Comparison of ENCODE assay signal across 11 cellular contexts in genomic region chr1:171653796-171654704, GRCh38. TPM values are rescaled to one million over a fixed set of nuclear protein-coding genes. Genes with fewer than 3 reads are reported as not detected.
A peak's percentile ranks its signal among the peaks of the same experiment; 100 is the strongest.
DNase-seq lines count a peak whose midpoint lies in the region; ATAC-seq and TF ChIP-seq lines count a peak whose summit lies in the region.
"Had no signal": no experiment of that assay in that cellular context is flagged by ENCODE, and none has a peak within 500 bp of the region (broad histone marks: within the 10 kb centered on the region; RNA-seq: fewer than 3 reads in every experiment).

No MANE protein-coding gene starts in this region.

- no peaks in the 10 kb centered on the region for H3K9me3 Mint-ChIP-seq in osteocyte (ENCODE audit: unreplicated experiment)

- H3K27ac ChIP-seq in Panc1 (ENCODE audit: low read length) (no peak overlapping the region), tibial nerve (peak overlapping the region; percentile 56 to 87 (median 76))

- peaks cover 30% of the 10 kb centered on the region for H3K27me3 Mint-ChIP-seq in osteocyte (ENCODE audit: unreplicated experiment)

- no peak overlapping the region for H3K4me3 Mint-ChIP-seq in osteocyte (ENCODE audit: unreplicated experiment)

- CTCF ChIA-PET in Panc1 (lab: Charles Lee) = interaction anchor here (1.7 kb wide), 1 partner anchor 9 kb away, joined by 5 read pairs; no protein-coding TSS in a partner anchor

- H3K4me1 ChIP-seq in Panc1 (ENCODE audit: control insufficient read depth, insufficient read depth, low read length) (no peaks in the 10 kb centered on the region), tibial nerve (peaks cover 0 to 29% (median 20%) of the 10 kb centered on the region in 4 donors)

- no TSS peak for BruUV-seq in Panc1 (replicated peaks; lab: Mats Ljungman, UMichigan)

- H3K27me3 ChIP-seq in Panc1 (ENCODE audit: control insufficient read depth, insufficient read depth, low read length) (no peaks in the 10 kb centered on the region; the same call in 1 of the 2 replicates), tibial nerve (no peaks in the 10 kb centered on the region)

- H3K36me3 Mint-ChIP-seq in osteocyte (ENCODE audit: unreplicated experiment) = no peaks in the 10 kb centered on the region

- H3K9me3 ChIP-seq in Panc1 (ENCODE audit: control insufficient read depth, insufficient read depth, low read depth, low read length) = no peaks in the 10 kb centered on the region
- H3K9me3 ChIP-seq in tibial nerve = no peaks in the 10 kb centered on the region

- intact Hi-C loops in Panc1 (cut with micrococcal nuclease; ENCODE audit: unreplicated experiment) = no loop called here

- H3K36me3 ChIP-seq in Panc1 (ENCODE audit: control insufficient read depth, insufficient read depth, low read length) (no peaks in the 10 kb centered on the region), tibial nerve (no peaks in the 10 kb centered on the region)

- TF ChIP-seq POLR2A in tibial nerve (IDR thresholded peaks at IDR 0.05) = no peak

- WGBS in tibial nerve, 2 donors = 19 to 28% methylated on average over 7 of the region's 7 CpGs

- in situ Hi-C loops in Panc1 (cut with HindIII; ENCODE audit: low pct_unique_long_range_greater_than_20kb, low sequenced_read_pairs) = no loop called here

- TF ChIP-seq EP300 in tibial nerve (IDR thresholded peaks at IDR 0.05) = peak in 1 of 2 donors; percentile 15

- peaks cover 11% of the 10 kb centered on the region for H3K4me1 Mint-ChIP-seq in osteocyte (ENCODE audit: unreplicated experiment)

- POLR2A ChIA-PET in Panc1 (lab: Charles Lee) = interaction anchor here (0.7 kb wide), 1 partner anchor 10 kb away, joined by 4 read pairs; no protein-coding TSS in a partner anchor

- H3K4me3 ChIP-seq in Panc1 (ENCODE audit: low read depth in 2 of 2, low read length in 2 of 2) = no peak overlapping the region
- H3K4me3 ChIP-seq in tibial nerve = peak overlapping the region in 1 of 4 donors; percentile 9

- no peak overlapping the region for H3K27ac Mint-ChIP-seq in osteocyte (ENCODE audit: unreplicated experiment)

- no peak for TF ChIP-seq CTCF in Panc1 (IDR thresholded peaks at IDR 0.05)
- TF ChIP-seq CTCF in tibial nerve (IDR thresholded peaks at IDR 0.05) = no peak
- no peak for TF ChIP-seq CTCF in osteocyte (IDR thresholded peaks at IDR 0.05)

- ATAC-seq in Panc1 (peak; percentile 50; the same call in 1 of the 2 replicates), GM19035 (IDR thresholded peaks at IDR 0.05; ENCODE audit: unreplicated experiment) (no peak)

- no peak for DNase-seq in Panc1 (ENCODE audit: low read depth, low spot score)
- DNase-seq in fibroblast of gingiva (ENCODE audit: low read depth) = peak; percentile 42
- peak; percentile 3 for DNase-seq in midbrain (lab: John Stamatoyannopoulos, UW)
- DNase-seq in tibial nerve (ENCODE audit: low spot score in 2 of 2) = no peak
- DNase-seq in activated CD4-positive, alpha-beta T cell treated with anti-CD3 and anti-CD28 coated beads, Interleukin-2, amount 50 U/mL, for 48 hours = no peak
- no peak for DNase-seq in osteocyte (ENCODE audit: extremely low spot score, unreplicated experiment)
- no peak for DNase-seq in anterior cingulate cortex (lab: John Stamatoyannopoulos, UW)
- DNase-seq: glutamatergic neuron; NCI-H446 treated with DMSO at 0.1 percent for 48 hours; stimulated activated naive CD4-positive, alpha-beta T cell treated with Interleukin-2 at 50 U/mL for 16 hours had no signal

RNA-seq across cellular contexts. Expression of gene MYOC, which starts 1.6 kb away (rescaled TPM):
- total RNA-seq in Panc1 (2021; ENCODE audit: unreplicated experiment) (not detected), tibial nerve (100 to 1,000 TPM in 3 of 4 donors, 10 to 100 TPM in 1; 52.8 to 403 (median 136) TPM), osteocyte (not detected in 2 replicates)
- not detected for polyA plus RNA-seq in Panc1 (2012; ENCODE audit: insufficient read length)

RNA-seq across cellular contexts. Expression of gene MYOCOS, which starts 32.0 kb away (rescaled TPM):
- not detected for total RNA-seq in Panc1 (2021; ENCODE audit: unreplicated experiment)
- polyA plus RNA-seq in Panc1 (2012; ENCODE audit: insufficient read length) = not detected
- total RNA-seq in tibial nerve = not detected
- total RNA-seq in osteocyte = not detected in 2 replicates

Comparison
In these comparisons a context has a peak if more than half of its experiments do, and no peak if none do; other contexts are left out.
1. DNase-seq: peak in fibroblast of gingiva (single experiment) and midbrain (single experiment); none in Panc1 (single experiment), tibial nerve (0 of 2), activated CD4-positive, alpha-beta T cell treated with anti-CD3 and anti-CD28 coated beads, Interleukin-2, amount 50 U/mL, for 48 hours (0 of 2), osteocyte (single experiment) and anterior cingulate cortex (0 of 58).
2. RNA of gene MYOC, which starts 1.6 kb away (total RNA-seq): 52.8 to 403 TPM in tibial nerve; not detected in Panc1 (single experiment) and not detected in osteocyte; every median in the first group is over 10 times any median in the second.